Comparison of ENCODE assay signal across 1 cellular context in the genomic region with DNA sequence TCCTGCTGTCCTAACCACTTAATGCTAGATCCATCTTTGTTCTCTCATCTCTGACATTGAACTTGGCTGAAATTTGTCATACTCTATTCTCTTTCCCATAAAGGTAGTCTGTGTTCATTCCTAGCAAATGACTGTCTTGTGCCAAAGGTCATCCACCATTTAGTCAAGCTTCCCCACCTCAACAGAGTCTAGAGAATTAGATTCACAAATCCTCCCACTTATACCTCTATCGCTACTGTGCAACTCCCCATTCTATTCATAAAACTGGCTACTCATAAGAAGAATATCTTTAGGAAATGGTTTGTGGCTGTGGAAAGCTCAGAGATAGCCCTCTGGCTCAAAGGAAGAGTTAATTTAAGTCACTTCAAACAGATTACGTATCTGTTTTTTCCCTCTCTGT.
TF ChIP-seq lines count a peak whose summit lies in the region.

No MANE protein-coding gene starts in this region.

TF ChIP-seq in HepG2, 621 proteins besides CTCF, POLR2A, EP300 and RAD21 (continued from another document):
- TF ChIP-seq, protein P1, sequence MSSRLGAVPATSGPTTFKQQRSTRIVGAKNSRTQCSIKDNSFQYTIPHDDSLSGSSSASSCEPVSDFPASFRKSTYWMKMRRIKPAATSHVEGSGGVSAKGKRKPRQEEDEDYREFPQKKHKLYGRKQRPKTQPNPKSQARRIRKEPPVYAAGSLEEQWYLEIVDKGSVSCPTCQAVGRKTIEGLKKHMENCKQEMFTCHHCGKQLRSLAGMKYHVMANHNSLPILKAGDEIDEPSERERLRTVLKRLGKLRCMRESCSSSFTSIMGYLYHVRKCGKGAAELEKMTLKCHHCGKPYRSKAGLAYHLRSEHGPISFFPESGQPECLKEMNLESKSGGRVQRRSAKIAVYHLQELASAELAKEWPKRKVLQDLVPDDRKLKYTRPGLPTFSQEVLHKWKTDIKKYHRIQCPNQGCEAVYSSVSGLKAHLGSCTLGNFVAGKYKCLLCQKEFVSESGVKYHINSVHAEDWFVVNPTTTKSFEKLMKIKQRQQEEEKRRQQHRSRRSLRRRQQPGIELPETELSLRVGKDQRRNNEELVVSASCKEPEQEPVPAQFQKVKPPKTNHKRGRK (CRISPR knock-in tag; IDR thresholded peaks at IDR 0.05) = no peak
